ENCODE assay signal across 1 cellular context in the genomic region with DNA sequence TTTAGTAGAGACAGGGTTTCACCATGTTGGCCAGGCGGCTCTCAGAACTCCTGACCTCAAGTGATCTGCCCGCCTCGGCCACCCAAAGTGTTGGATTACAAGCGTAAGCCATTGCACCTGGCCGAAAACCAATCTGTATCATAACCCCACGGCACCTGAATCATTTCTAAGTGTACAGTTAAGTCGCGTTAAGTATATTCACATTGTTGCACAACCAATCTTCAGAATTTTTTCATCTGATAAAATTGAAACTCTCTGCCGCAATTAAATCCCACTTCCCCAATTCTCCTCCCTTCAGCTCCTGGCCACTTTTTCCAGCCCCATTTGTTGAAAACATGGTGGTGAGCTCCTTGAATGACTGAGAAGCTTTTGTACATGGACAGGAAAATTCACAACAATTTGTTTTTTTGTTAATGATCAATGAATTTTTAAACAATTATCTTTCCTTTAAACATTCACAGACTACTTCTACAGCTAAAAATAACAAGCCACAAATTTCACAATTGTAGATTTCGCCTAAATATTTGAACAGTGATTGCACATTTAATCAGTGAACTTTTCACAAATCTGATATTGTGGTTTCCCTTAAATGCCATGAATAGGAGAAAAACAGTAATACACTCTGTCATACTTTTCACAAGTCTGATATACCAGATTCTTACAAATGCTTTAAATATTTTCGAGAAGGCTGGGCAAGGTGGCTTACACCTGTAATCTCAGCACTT.
TF ChIP-seq lines count a peak whose summit lies in the region.

No MANE protein-coding gene starts in this region.

TF ChIP-seq in HepG2, 621 proteins besides CTCF, POLR2A, EP300 and RAD21 (continued from another document):
- TF ChIP-seq, protein P1, sequence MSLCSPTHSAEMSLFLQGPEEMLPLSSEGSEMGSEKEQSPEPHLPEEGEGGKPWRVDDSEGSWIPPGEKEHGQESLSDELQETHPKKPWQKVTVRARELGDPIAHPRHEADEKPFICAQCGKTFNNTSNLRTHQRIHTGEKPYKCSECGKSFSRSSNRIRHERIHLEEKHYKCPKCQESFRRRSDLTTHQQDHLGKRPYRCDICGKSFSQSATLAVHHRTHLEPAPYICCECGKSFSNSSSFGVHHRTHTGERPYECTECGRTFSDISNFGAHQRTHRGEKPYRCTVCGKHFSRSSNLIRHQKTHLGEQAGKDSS (CRISPR knock-in tag; IDR thresholded peaks at IDR 0.05; ENCODE audit: borderline replicate concordance, low read depth): no peak
- TF ChIP-seq POLR2AphosphoS2 (IDR thresholded peaks at IDR 0.05; ENCODE audit: low read depth, low read length) (no peak), SAFB2 (CRISPR knock-in tag; IDR thresholded peaks at IDR 0.05; ENCODE audit: borderline replicate concordance, low read depth) (no peak), FOXP1 (IDR thresholded peaks at IDR 0.05) (no peak), FOXP1 (CRISPR knock-in tag; IDR thresholded peaks at IDR 0.05) (peak; percentile 54; the same call in 1 of the 2 replicates), NRL (CRISPR knock-in tag; IDR thresholded peaks at IDR 0.05; ENCODE audit: borderline replicate concordance) (no peak), HOXD1 (CRISPR knock-in tag; IDR thresholded peaks at IDR 0.05) (no peak), CEBPG (CRISPR knock-in tag; IDR thresholded peaks at IDR 0.05) (peak; percentile 59), NFYC (CRISPR knock-in tag; IDR thresholded peaks at IDR 0.05) (no peak), ZNF7 (CRISPR knock-in tag; IDR thresholded peaks at IDR 0.05) (no peak), FOXA3 (CRISPR knock-in tag; IDR thresholded peaks at IDR 0.05) (0 out of 2 replicates have a peak, but pooled peaks have one; percentile 26), NCOA2 (CRISPR knock-in tag; IDR thresholded peaks at IDR 0.05) (peak; percentile 76), ZNF839 (CRISPR knock-in tag; IDR thresholded peaks at IDR 0.05; ENCODE audit: borderline replicate concordance) (no peak), CEBPB (IDR thresholded peaks at IDR 0.05; ENCODE audit: borderline replicate concordance, low read depth, low read length) (peak; percentile 68), SOX5 (CRISPR knock-in tag; IDR thresholded peaks at IDR 0.05; ENCODE audit: borderline replicate concordance) (peak; percentile 39; the same call in 1 of the 2 replicates), MYC (CRISPR knock-in tag; IDR thresholded peaks at IDR 0.05; ENCODE audit: borderline replicate concordance) (no peak)
- TF ChIP-seq, protein P2, sequence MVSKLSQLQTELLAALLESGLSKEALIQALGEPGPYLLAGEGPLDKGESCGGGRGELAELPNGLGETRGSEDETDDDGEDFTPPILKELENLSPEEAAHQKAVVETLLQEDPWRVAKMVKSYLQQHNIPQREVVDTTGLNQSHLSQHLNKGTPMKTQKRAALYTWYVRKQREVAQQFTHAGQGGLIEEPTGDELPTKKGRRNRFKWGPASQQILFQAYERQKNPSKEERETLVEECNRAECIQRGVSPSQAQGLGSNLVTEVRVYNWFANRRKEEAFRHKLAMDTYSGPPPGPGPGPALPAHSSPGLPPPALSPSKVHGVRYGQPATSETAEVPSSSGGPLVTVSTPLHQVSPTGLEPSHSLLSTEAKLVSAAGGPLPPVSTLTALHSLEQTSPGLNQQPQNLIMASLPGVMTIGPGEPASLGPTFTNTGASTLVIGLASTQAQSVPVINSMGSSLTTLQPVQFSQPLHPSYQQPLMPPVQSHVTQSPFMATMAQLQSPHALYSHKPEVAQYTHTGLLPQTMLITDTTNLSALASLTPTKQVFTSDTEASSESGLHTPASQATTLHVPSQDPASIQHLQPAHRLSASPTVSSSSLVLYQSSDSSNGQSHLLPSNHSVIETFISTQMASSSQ (IDR thresholded peaks at IDR 0.05; ENCODE audit: low read depth): peak; percentile 76
- TF ChIP-seq, protein P2 (CRISPR knock-in tag; IDR thresholded peaks at IDR 0.05; ENCODE audit: borderline replicate concordance): no peak
- TF ChIP-seq, protein P3, sequence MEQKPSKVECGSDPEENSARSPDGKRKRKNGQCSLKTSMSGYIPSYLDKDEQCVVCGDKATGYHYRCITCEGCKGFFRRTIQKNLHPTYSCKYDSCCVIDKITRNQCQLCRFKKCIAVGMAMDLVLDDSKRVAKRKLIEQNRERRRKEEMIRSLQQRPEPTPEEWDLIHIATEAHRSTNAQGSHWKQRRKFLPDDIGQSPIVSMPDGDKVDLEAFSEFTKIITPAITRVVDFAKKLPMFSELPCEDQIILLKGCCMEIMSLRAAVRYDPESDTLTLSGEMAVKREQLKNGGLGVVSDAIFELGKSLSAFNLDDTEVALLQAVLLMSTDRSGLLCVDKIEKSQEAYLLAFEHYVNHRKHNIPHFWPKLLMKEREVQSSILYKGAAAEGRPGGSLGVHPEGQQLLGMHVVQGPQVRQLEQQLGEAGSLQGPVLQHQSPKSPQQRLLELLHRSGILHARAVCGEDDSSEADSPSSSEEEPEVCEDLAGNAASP (CRISPR knock-in tag; IDR thresholded peaks at IDR 0.05; ENCODE audit: borderline replicate concordance): 0 out of 2 replicates have a peak, but pooled peaks have one; percentile 20
- TF ChIP-seq, protein P4, sequence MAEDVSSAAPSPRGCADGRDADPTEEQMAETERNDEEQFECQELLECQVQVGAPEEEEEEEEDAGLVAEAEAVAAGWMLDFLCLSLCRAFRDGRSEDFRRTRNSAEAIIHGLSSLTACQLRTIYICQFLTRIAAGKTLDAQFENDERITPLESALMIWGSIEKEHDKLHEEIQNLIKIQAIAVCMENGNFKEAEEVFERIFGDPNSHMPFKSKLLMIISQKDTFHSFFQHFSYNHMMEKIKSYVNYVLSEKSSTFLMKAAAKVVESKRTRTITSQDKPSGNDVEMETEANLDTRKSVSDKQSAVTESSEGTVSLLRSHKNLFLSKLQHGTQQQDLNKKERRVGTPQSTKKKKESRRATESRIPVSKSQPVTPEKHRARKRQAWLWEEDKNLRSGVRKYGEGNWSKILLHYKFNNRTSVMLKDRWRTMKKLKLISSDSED (CRISPR knock-in tag; IDR thresholded peaks at IDR 0.05): no peak
- TF ChIP-seq, protein P5, sequence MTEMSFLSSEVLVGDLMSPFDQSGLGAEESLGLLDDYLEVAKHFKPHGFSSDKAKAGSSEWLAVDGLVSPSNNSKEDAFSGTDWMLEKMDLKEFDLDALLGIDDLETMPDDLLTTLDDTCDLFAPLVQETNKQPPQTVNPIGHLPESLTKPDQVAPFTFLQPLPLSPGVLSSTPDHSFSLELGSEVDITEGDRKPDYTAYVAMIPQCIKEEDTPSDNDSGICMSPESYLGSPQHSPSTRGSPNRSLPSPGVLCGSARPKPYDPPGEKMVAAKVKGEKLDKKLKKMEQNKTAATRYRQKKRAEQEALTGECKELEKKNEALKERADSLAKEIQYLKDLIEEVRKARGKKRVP (CRISPR knock-in tag; IDR thresholded peaks at IDR 0.05): 0 out of 4 replicates have a peak, but pooled peaks of 1 of the 2 experiments have one; percentile 40
- TF ChIP-seq, protein P6, sequence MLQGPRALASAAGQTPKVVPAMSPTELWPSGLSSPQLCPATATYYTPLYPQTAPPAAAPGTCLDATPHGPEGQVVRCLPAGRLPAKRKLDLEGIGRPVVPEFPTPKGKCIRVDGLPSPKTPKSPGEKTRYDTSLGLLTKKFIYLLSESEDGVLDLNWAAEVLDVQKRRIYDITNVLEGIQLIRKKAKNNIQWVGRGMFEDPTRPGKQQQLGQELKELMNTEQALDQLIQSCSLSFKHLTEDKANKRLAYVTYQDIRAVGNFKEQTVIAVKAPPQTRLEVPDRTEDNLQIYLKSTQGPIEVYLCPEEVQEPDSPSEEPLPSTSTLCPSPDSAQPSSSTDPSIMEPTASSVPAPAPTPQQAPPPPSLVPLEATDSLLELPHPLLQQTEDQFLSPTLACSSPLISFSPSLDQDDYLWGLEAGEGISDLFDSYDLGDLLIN (CRISPR knock-in tag; IDR thresholded peaks at IDR 0.05; ENCODE audit: borderline replicate concordance): no peak
